ENCODE assay signal across 33 cellular contexts in the genomic region with DNA sequence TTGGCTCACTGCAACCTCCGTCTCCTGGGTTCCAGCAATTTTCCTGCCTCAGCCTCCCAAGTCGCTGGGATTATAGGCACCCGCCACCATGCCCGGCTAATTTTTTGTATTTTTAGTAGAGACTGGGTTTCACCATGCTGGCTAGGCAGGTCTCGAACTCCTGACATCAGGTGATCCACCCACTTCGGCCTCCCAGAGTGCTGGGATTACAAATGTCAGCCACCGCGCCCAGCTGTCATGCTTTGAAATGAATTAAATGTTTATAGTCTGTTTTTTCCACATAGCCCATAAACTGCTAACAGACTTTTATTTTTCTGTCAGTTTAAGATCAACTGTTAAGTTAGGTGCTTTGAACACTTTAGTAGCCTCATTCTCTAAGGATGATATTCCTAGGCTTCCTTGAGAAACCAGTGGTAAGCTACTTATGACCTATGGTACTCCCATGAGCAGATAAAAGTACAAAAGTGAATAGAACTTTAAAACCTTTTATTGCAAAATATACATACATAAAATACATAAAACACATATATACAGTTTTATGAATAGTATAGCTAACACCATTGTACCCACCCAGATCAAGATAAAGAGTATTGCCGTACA.
"Had no signal": no experiment of that assay in that cellular context is flagged by ENCODE, and none has a peak within 500 bp of the region (broad histone marks: within the 10 kb centered on the region; RNA-seq: fewer than 3 reads in every experiment).

No MANE protein-coding gene starts in this region.

- H3K4me3 Mint-ChIP-seq: activated CD4-positive, alpha-beta memory T cell treated with anti-CD3 and anti-CD28 coated beads, Interleukin-2, amount 10 ng/mL, durations not matched to agents 7 days and 5 days; activated CD4-positive, alpha-beta T cell treated with anti-CD3 and anti-CD28 coated beads for 36 hours; activated CD8-positive, alpha-beta memory T cell treated with anti-CD3 and anti-CD28 coated beads, Interleukin-2, amount 10 ng/mL, durations not matched to agents 7 days and 5 days; T-cell; T-helper 17 cell; WTC11 had no signal

- H3K4me1 ChIP-seq: breast epithelium had no signal

- H3K27ac ChIP-seq: adrenal gland, body of pancreas, breast epithelium, KMS-11, PC-9, RWPE1 had no signal

- ATAC-seq: activated CD4-positive, CD25-positive, alpha-beta regulatory T cell treated with anti-CD3 and anti-CD28 coated beads, Interleukin-2, amount 50 U/mL, for 24 hours; body of pancreas; Right ventricle myocardium inferior; SK-N-SH treated with all-trans-retinoic acid at 6 μM for 48 hours; T-helper 17 cell; WTC11 had no signal

- H3K9me3 ChIP-seq: adrenal gland, body of pancreas, breast epithelium had no signal

- H3K4me3 ChIP-seq: adrenal gland, body of pancreas, breast epithelium, PC-9 had no signal

- H3K4me1 Mint-ChIP-seq: WTC11 had no signal

- H3K27me3 Mint-ChIP-seq: activated CD4-positive, alpha-beta memory T cell treated with anti-CD3 and anti-CD28 coated beads, Interleukin-2, amount 10 ng/mL, durations not matched to agents 7 days and 5 days; activated CD4-positive, alpha-beta T cell treated with anti-CD3 and anti-CD28 coated beads for 36 hours; activated CD8-positive, alpha-beta memory T cell treated with anti-CD3 and anti-CD28 coated beads, Interleukin-2, amount 10 ng/mL, durations not matched to agents 7 days and 5 days; activated naive CD8-positive, alpha-beta T cell treated with anti-CD3 and anti-CD28 coated beads, Interleukin-2, amount 10 ng/mL, durations not matched to agents 7 days and 5 days; T-cell; T-helper 17 cell had no signal

- H3K9me3 Mint-ChIP-seq: activated CD4-positive, alpha-beta memory T cell treated with anti-CD3 and anti-CD28 coated beads, Interleukin-2, amount 10 ng/mL, durations not matched to agents 7 days and 5 days; activated naive CD8-positive, alpha-beta T cell treated with anti-CD3 and anti-CD28 coated beads, Interleukin-2, amount 10 ng/mL, durations not matched to agents 7 days and 5 days; T-cell; WTC11 had no signal

- DNase-seq: activated CD8-positive, alpha-beta memory T cell treated with anti-CD3 and anti-CD28 coated beads for 24 hours; activated CD8-positive, alpha-beta memory T cell treated with anti-CD3 and anti-CD28 coated beads, Interleukin-2, amount 50 U/mL, for 48 hours; activated effector memory CD4-positive, alpha-beta T cell treated with anti-CD3 and anti-CD28 coated beads, Interleukin-2, amount 50 U/mL, for 16 hours; activated naive CD4-positive, alpha-beta T cell; activated naive CD4-positive, alpha-beta T cell treated with anti-CD3 and anti-CD28 coated beads, Interleukin-2, amount 50 U/mL, for 16 hours; activated naive CD8-positive, alpha-beta T cell treated with anti-CD3 and anti-CD28 coated beads, Interleukin-2, amount 10 ng/mL, durations not matched to agents 7 days and 5 days; activated T-cell treated with anti-CD3 and anti-CD28 coated beads, Interleukin-2, amount 50 U/mL, for 48 hours; adrenal gland; body of pancreas; MM.1S; MV-4-11; NCI-H1092; NCI-H1436 treated with DMSO at 0.1 percent for 48 hours; NCI-H1694 treated with DMSO at 0.1 percent for 48 hours; NCI-H2029; NCI-H510A; NCI-H526; NCI-H748 treated with DMSO at 0.1 percent for 48 hours; NK-92 treated with Interleukin-12 subunit alpha and Interleukin-12 subunit beta, amount 100 ng/mL, for 24 hours; PC-9; SIG-M5; T-helper 17 cell had no signal

- H3K27me3 ChIP-seq: adrenal gland, body of pancreas, breast epithelium had no signal

- H3K9ac ChIP-seq: KMS-11 had no signal

- H3K36me3 ChIP-seq: breast epithelium had no signal

- H3K27ac Mint-ChIP-seq: WTC11 had no signal
